In the genomic region with DNA sequence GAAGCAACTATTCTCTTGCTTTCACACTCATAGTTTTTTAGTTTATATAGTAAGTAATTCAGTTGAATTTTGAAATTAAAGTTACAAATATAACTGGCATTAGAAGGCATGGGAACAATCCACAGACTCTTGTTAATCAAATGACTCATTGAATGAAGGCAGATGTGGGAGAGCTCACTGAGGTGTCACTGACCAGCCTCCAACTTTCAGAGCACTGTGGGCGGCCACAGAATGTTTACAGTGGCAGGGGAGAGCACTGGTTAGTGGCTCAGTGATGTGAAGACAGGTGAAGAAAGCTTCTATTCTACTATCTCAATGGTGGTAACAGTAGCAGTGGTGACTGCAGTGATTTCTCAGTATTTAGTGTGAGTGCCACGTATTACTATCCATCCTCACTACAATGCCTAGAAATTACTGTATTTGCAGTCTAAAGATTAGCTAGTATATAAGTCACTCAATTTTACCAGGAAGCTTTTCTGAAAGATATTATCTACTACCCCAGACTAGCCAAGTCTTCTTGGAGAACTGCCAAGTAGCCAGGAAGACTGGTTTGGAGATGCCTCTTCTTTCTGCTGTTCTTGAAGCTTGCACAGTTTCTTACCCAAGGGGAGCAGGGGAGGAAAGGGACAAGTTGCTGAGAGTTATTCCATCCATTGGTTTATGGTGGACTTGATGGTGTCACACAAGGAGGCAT, we compare ENCODE assay signal across 15 cellular contexts.
DNase-seq lines count a peak whose midpoint lies in the region; ATAC-seq and TF ChIP-seq lines count a peak whose summit lies in the region.
"Had no signal": no experiment of that assay in that cellular context is flagged by ENCODE, and none has a peak within 500 bp of the region (broad histone marks: within the 10 kb centered on the region; RNA-seq: fewer than 3 reads in every experiment).

No MANE protein-coding gene starts in this region.

- H3K27me3 ChIP-seq in adipocyte (replicated peaks; ENCODE audit: control insufficient read depth, insufficient read depth, low read length): peaks cover 13% of the 10 kb centered on the region
- H3K27me3 ChIP-seq in right atrium auricular region: no peaks in the 10 kb centered on the region

- H3K9ac ChIP-seq in adipocyte (ENCODE audit: low read length): no peak overlapping the region
- H3K9ac ChIP-seq: KMS-11 had no signal

- CTCF ChIA-PET in HEK293 (lab: Yijun Ruan, JAX): interaction anchor here (0.6 to 1.1 kb wide), 3 partner anchors 28 to 90 kb away, joined by 3 to 5 read pairs (median 3); no protein-coding TSS in a partner anchor

- H3K9me3 ChIP-seq in HEK293 (ENCODE audit: control insufficient read depth, insufficient read depth, low read depth, low read length): no peaks in the 10 kb centered on the region
- H3K9me3 ChIP-seq in adipocyte (ENCODE audit: control insufficient read depth, low read length): no peaks in the 10 kb centered on the region
- H3K9me3 ChIP-seq in right atrium auricular region: no peaks in the 10 kb centered on the region

- DNase-seq in AG10803 (ENCODE audit: low read depth) (peak; percentile 76), adipocyte (ENCODE audit: low read depth) (peak; percentile 58), kidney glomerular epithelial cell (lab: John Stamatoyannopoulos, UW) (peak; percentile 47), C1 segment of cervical spinal cord (lab: John Stamatoyannopoulos, UW) (no peak), right atrium auricular region (ENCODE audit: low spot score) (no peak)
- no peak for DNase-seq in activated CD8-positive, alpha-beta memory T cell treated with anti-CD3 and anti-CD28 coated beads, Interleukin-2, amount 50 U/mL, for 4 hours
- DNase-seq: activated naive CD4-positive, alpha-beta T cell treated with anti-CD3 and anti-CD28 coated beads, Interleukin-2, amount 10 ng/mL, durations not matched to agents 7 days and 5 days; foreskin melanocyte; NCI-H2081 treated with DMSO at 0.1 percent for 48 hours; stimulated activated CD4-positive, alpha-beta T cell treated with anti-CD3 and anti-CD28 coated beads, Interleukin-4, amount 100 ng/mL, for 1 hour; stimulated activated naive CD4-positive, alpha-beta T cell; T-helper 17 cell had no signal

- H3K4me1 ChIP-seq in HEK293 (ENCODE audit: control insufficient read depth, insufficient read depth, low read length) (peaks cover 3% of the 10 kb centered on the region; the same call in 1 of the 2 replicates), adipocyte (ENCODE audit: control insufficient read depth, insufficient read depth, low read length) (no peaks in the 10 kb centered on the region), right atrium auricular region (peaks cover 0 to 34% of the 10 kb centered on the region in 2 donors)

- no peak overlapping the region for H3K27ac ChIP-seq in HEK293 (ENCODE audit: extremely low read depth, low read depth, low read length)
- no peak overlapping the region for H3K27ac ChIP-seq in right atrium auricular region
- H3K27ac ChIP-seq: KMS-11 had no signal

- H3K4me3 ChIP-seq in AG10803 (ENCODE audit: low read length) (no peak overlapping the region), HEK293 (ENCODE audit: low read depth, low read length) (no peak overlapping the region), adipocyte (ENCODE audit: low read length) (no peak overlapping the region), right atrium auricular region (no peak overlapping the region)

- no peak for ATAC-seq in esophagus mucosa
- ATAC-seq: T-helper 17 cell had no signal

- POLR2A ChIA-PET in HEK293 (lab: Yijun Ruan, JAX): no interaction called here

- TF ChIP-seq CTCF in AG10803 (conservative IDR thresholded peaks at IDR 0.05; ENCODE audit: low read length) (no peak), HEK293 (tag by site-specific recombination; IDR thresholded peaks at IDR 0.05) (no peak), right atrium auricular region (IDR thresholded peaks at IDR 0.05) (no peak)

- H3K36me3 ChIP-seq in HEK293 (ENCODE audit: control insufficient read depth in 2 of 2, insufficient read depth in 1 of 2, low read length in 2 of 2) (no peaks in the 10 kb centered on the region), adipocyte (ENCODE audit: control insufficient read depth, insufficient read depth, low read length, severe bottlenecking) (no peaks in the 10 kb centered on the region), right atrium auricular region (no peaks in the 10 kb centered on the region)

TF ChIP-seq in HEK293, 187 proteins besides CTCF, POLR2A, EP300 and RAD21:
- TF ChIP-seq GLIS1 (tag by site-specific recombination; IDR thresholded peaks at IDR 0.05) (peak; percentile 33; the same call in 1 of the 2 replicates), ZNF433 (tag by site-specific recombination; IDR thresholded peaks at IDR 0.05; ENCODE audit: low read depth) (no peak), ZNF791 (tag by site-specific recombination; IDR thresholded peaks at IDR 0.05) (no peak), EGR2 (tag by site-specific recombination; IDR thresholded peaks at IDR 0.05; ENCODE audit: low read depth) (peak; percentile 64), OVOL3 (tag by site-specific recombination; IDR thresholded peaks at IDR 0.05) (no peak), ZFHX2 (tag by site-specific recombination; conservative IDR thresholded peaks at IDR 0.05) (peak; percentile 66)

Comparison
In these comparisons a context has a peak if more than half of its experiments do, and no peak if none do; other contexts are left out.
1. DNase-seq: peak in AG10803 (single experiment), adipocyte (single experiment) and kidney glomerular epithelial cell (single experiment); none in activated CD8-positive, alpha-beta memory T cell treated with anti-CD3 and anti-CD28 coated beads, Interleukin-2, amount 50 U/mL, for 4 hours (single experiment), C1 segment of cervical spinal cord (0 of 14) and right atrium auricular region (single experiment).